ENCODE assay signal across 16 cellular contexts in genomic region chr2:105604938-105605337, GRCh38.
DNase-seq lines count a peak whose midpoint lies in the region; ATAC-seq and TF ChIP-seq lines count a peak whose summit lies in the region.
"Had no signal": no experiment of that assay in that cellular context is flagged by ENCODE, and none has a peak within 500 bp of the region (broad histone marks: within the 10 kb centered on the region; RNA-seq: fewer than 3 reads in every experiment).

No MANE protein-coding gene starts in this region.

- H3K9me3 ChIP-seq in spleen, result no peaks in the 10 kb centered on the region
- H3K9me3 ChIP-seq: BLaER1, HAP-1 had no signal

- intact Hi-C loops in dorsolateral prefrontal cortex (cut with DNase I), result loop anchor here in 1 of 2 donors (2.0 kb wide), 1 partner anchor 40 kb away; no protein-coding TSS in a partner anchor
- intact Hi-C loops in spleen (cut with DNase I; ENCODE audit: low total_unique reads), result no loop called here

- H3K4me1 ChIP-seq in spleen, result peaks cover 0 to 17% (median under 1%) of the 10 kb centered on the region in 6 donors
- H3K4me1 ChIP-seq: BLaER1 had no signal

- H3K36me3 ChIP-seq in spleen, result no peaks in the 10 kb centered on the region
- H3K36me3 ChIP-seq: BLaER1, HAP-1 had no signal

- no peaks in the 10 kb centered on the region for H3K27me3 ChIP-seq in dorsolateral prefrontal cortex
- H3K27me3 ChIP-seq in spleen (replicated peaks in 1 of 7), result no peaks in the 10 kb centered on the region
- H3K27me3 ChIP-seq: BLaER1 had no signal

- H3K27ac ChIP-seq in dorsolateral prefrontal cortex, result peak overlapping the region in 52 of 59 donors; percentile 28 to 91 (median 75)
- peak overlapping the region in 5 of 8 donors; percentile 28 to 69 (median 57) for H3K27ac ChIP-seq in spleen
- H3K27ac ChIP-seq: BLaER1 had no signal

- WGBS in spleen, 5 donors, result 55 to 72% (median 60%) methylated on average over 3 of the region's 3 CpGs

- ATAC-seq in HG02938 (IDR thresholded peaks at IDR 0.05; ENCODE audit: unreplicated experiment), result no peak
- ATAC-seq: activated T-helper 17 cell treated with anti-CD3 and anti-CD28 coated beads, Interleukin-2, amount 50 U/mL, for 72 hours; Panc1 had no signal

- peak overlapping the region in 3 of 59 donors; percentile 1 to 25 (median 24) for H3K4me3 ChIP-seq in dorsolateral prefrontal cortex
- no peak overlapping the region for H3K4me3 ChIP-seq in spleen
- H3K4me3 ChIP-seq: BLaER1, HAP-1 had no signal

- DNase-seq in RPMI7951 (ENCODE audit: low read depth) (peak; percentile 48), dorsolateral prefrontal cortex (peak in 6 of 10 donors; percentile 25 to 80 (median 58)), hypothalamus (lab: John Stamatoyannopoulos, UW) (peak in 26 of 51 donors; percentile 3 to 71 (median 34)), spleen (no peak), NCI-H69 (lab: John Stamatoyannopoulos, UW) (no peak)
- DNase-seq in stimulated activated CD4-positive, alpha-beta T cell treated with anti-CD3 and anti-CD28 coated beads, Interleukin-15, amount 100 ng/mL, for 24 hours, result no peak
- no peak for DNase-seq in stimulated activated CD4-positive, alpha-beta T cell treated with anti-CD3 and anti-CD28 coated beads, Interleukin-12 subunit alpha, Interleukin-12 subunit beta, amount 100 ng/mL, for 4 hours
- DNase-seq: foreskin fibroblast; MV-4-11; stimulated activated CD4-positive, alpha-beta T cell treated with anti-CD3 and anti-CD28 coated beads, Interleukin-2, amount 100 ng/mL, for 48 hours; stimulated activated naive CD4-positive, alpha-beta T cell had no signal

- no peak for TF ChIP-seq CTCF in dorsolateral prefrontal cortex (IDR thresholded peaks at IDR 0.05 in 54 of 56, conservative IDR thresholded peaks at IDR 0.05 in 2 of 56; ENCODE audit: low read depth in 1 of 56, partially characterized antibody in 56 of 56)
- no peak for TF ChIP-seq CTCF in spleen (IDR thresholded peaks at IDR 0.05 in 8 of 11, conservative IDR thresholded peaks at IDR 0.05 in 3 of 11)

- no peak for TF ChIP-seq POLR2A in spleen (IDR thresholded peaks at IDR 0.05)

Comparison
In these comparisons a context has a peak if more than half of its experiments do, and no peak if none do; other contexts are left out.
1. DNase-seq: peak in RPMI7951 (single experiment), dorsolateral prefrontal cortex (6 of 10) and hypothalamus (26 of 51); none in spleen (single experiment), stimulated activated CD4-positive, alpha-beta T cell treated with anti-CD3 and anti-CD28 coated beads, Interleukin-15, amount 100 ng/mL, for 24 hours (single experiment), NCI-H69 (single experiment) and stimulated activated CD4-positive, alpha-beta T cell treated with anti-CD3 and anti-CD28 coated beads, Interleukin-12 subunit alpha, Interleukin-12 subunit beta, amount 100 ng/mL, for 4 hours (single experiment).